Comparison of ENCODE assay signal across 14 cellular contexts in the genomic region with DNA sequence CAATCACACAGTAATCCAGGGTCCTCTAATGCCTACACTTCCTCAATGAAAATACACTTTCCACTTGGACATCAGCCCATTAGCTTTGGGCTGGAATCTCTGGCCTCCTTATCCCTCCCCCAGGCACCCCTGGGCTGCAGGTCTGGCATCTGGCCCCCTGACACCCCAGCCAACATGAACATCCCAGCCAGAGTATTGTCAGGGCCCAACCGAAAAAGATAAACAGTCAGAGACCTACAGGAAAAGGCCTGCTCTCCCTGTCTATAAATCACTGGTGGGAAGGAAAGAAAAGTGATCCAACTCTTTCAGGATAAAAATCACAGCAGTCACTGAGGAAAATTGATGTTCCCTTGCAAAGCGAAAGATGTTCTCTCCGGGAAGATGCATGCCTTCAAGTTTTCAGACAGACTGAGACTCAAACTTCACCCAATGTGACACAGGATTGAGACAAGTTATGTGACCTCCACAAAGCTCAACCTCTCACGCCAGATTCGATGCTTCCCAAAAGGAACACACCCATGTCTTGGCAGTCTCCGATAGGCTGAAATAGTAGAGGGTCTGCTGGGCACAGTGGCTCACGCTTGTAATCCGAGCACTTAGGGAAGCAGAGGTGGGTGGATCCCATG. TPM values are rescaled to one million over a fixed set of nuclear protein-coding genes. Genes with fewer than 3 reads are reported as not detected.
DNase-seq lines count a peak whose midpoint lies in the region; ATAC-seq and TF ChIP-seq lines count a peak whose summit lies in the region.
"Had no signal": no experiment of that assay in that cellular context is flagged by ENCODE, and none has a peak within 500 bp of the region (broad histone marks: within the 10 kb centered on the region; RNA-seq: fewer than 3 reads in every experiment).

No MANE protein-coding gene starts in this region.

- DNase-seq in chondrocyte (ENCODE audit: low spot score) (no peak), left lung (no peak), sigmoid colon (peak; percentile 70), posterior vena cava (ENCODE audit: low spot score) (no peak), immature natural killer cell (no peak), amygdala (lab: John Stamatoyannopoulos, UW) (no peak)
- DNase-seq: activated T-cell treated with anti-CD3 and anti-CD28 coated beads, Interleukin-2, amount 50 U/mL, for 24 hours; DMS 273 treated with DMSO at 0.1 percent for 48 hours; effector memory CD8-positive, alpha-beta T cell; NCI-H2227 treated with DMSO at 0.1 percent for 48 hours; T-cell had no signal

- H3K4me1 Mint-ChIP-seq in chondrocyte (ENCODE audit: low read depth): peaks cover 79% of the 10 kb centered on the region
- H3K4me1 Mint-ChIP-seq in immature natural killer cell: no peaks in the 10 kb centered on the region
- H3K4me1 Mint-ChIP-seq: memory B cell, T-cell had no signal

- H3K9me3 Mint-ChIP-seq in chondrocyte (ENCODE audit: low read depth): no peaks in the 10 kb centered on the region
- no peaks in the 10 kb centered on the region for H3K9me3 Mint-ChIP-seq in immature natural killer cell
- H3K9me3 Mint-ChIP-seq: activated T-cell treated with anti-CD3 and anti-CD28 coated beads, Interleukin-2, amount 50 U/mL, for 24 hours; memory B cell; T-cell had no signal

- no peaks in the 10 kb centered on the region for H3K36me3 ChIP-seq in left lung
- H3K36me3 ChIP-seq in sigmoid colon: no peaks in the 10 kb centered on the region

- TF ChIP-seq POLR2A in sigmoid colon (IDR thresholded peaks at IDR 0.05): no peak

- H3K27ac Mint-ChIP-seq in chondrocyte (ENCODE audit: unreplicated experiment) (peak overlapping the region; percentile 80), immature natural killer cell (no peak overlapping the region)
- H3K27ac Mint-ChIP-seq: activated T-cell treated with anti-CD3 and anti-CD28 coated beads, Interleukin-2, amount 50 U/mL, for 24 hours; effector memory CD8-positive, alpha-beta T cell; memory B cell; T-cell had no signal

- intact Hi-C loops in left lung (cut with DNase I): no loop called here
- intact Hi-C loops in sigmoid colon (cut with DNase I): no loop called here
- intact Hi-C loops in posterior vena cava (cut with DNase I): no loop called here

- TF ChIP-seq CTCF in C4-2B (conservative IDR thresholded peaks at IDR 0.05) (no peak), chondrocyte (IDR thresholded peaks at IDR 0.05) (no peak), left lung (IDR thresholded peaks at IDR 0.05) (no peak), sigmoid colon (IDR thresholded peaks at IDR 0.05) (no peak)

- H3K27ac ChIP-seq in C4-2B (peak overlapping the region; percentile 35), left lung (no peak overlapping the region), sigmoid colon (peak overlapping the region; percentile 23 to 69 (median 39))

- no peaks in the 10 kb centered on the region for H3K9me3 ChIP-seq in left lung
- H3K9me3 ChIP-seq in sigmoid colon: no peaks in the 10 kb centered on the region

- H3K4me1 ChIP-seq in left lung (peaks cover 0 to 22% of the 10 kb centered on the region in 2 donors), sigmoid colon (peaks cover 0 to 90% (median 56%) of the 10 kb centered on the region in 4 donors)

- H3K27me3 Mint-ChIP-seq in chondrocyte (ENCODE audit: low read depth) (no peaks in the 10 kb centered on the region), immature natural killer cell (ENCODE audit: low read depth in 3 of 3) (peaks cover 0 to 2% (median 2%) of the 10 kb centered on the region in 3 donors)
- H3K27me3 Mint-ChIP-seq: activated T-cell treated with anti-CD3 and anti-CD28 coated beads, Interleukin-2, amount 50 U/mL, for 24 hours; memory B cell had no signal

- peaks cover 2% of the 10 kb centered on the region for H3K36me3 Mint-ChIP-seq in chondrocyte (ENCODE audit: low read depth)
- no peaks in the 10 kb centered on the region for H3K36me3 Mint-ChIP-seq in immature natural killer cell
- H3K36me3 Mint-ChIP-seq: memory B cell, T-cell had no signal

- 75 to 81% methylated on average over 8 of the region's 8 CpGs for WGBS in sigmoid colon, 2 donors

- H3K27me3 ChIP-seq in left lung (no peaks in the 10 kb centered on the region), sigmoid colon (no peaks in the 10 kb centered on the region)

- no peak overlapping the region for H3K4me3 ChIP-seq in left lung
- no peak overlapping the region for H3K4me3 ChIP-seq in sigmoid colon

- peak; percentile 24 for ATAC-seq in left lung
- ATAC-seq in HG03457 (IDR thresholded peaks at IDR 0.05; ENCODE audit: unreplicated experiment): no peak
- ATAC-seq: effector memory CD8-positive, alpha-beta T cell; T-cell had no signal

- TF ChIP-seq EP300 in sigmoid colon (IDR thresholded peaks at IDR 0.05): no peak

- no peak overlapping the region for H3K4me3 Mint-ChIP-seq in chondrocyte (ENCODE audit: unreplicated experiment)
- H3K4me3 Mint-ChIP-seq in immature natural killer cell: no peak overlapping the region
- H3K4me3 Mint-ChIP-seq: activated T-cell treated with anti-CD3 and anti-CD28 coated beads, Interleukin-2, amount 50 U/mL, for 24 hours; effector memory CD8-positive, alpha-beta T cell; memory B cell; T-cell had no signal

RNA-seq across cellular contexts. Expression of a gene that starts 22.3 kb away (rescaled TPM):
- total RNA-seq in chondrocyte (74.4 to 91.0 TPM (median 86.8 TPM) in 3 replicates), left lung (10 to 100 TPM; 21.4 to 25.7 TPM), sigmoid colon (10 to 100 TPM; 17.8 to 38.8 (median 19.1) TPM), posterior vena cava (10 to 100 TPM; 40.8 to 43.7 TPM)
- polyA plus RNA-seq in sigmoid colon (1 to 10 TPM in 2 of 3 donors, under 1 TPM in 1; 0.69 to 4.3 (median 1.2) TPM), immature natural killer cell (1 to 10 TPM in 2 of 3 donors, under 1 TPM in 1; 0.05 to 1.4 (median 1.0) TPM)

Comparison
In these comparisons a context has a peak if more than half of its experiments do, and no peak if none do; other contexts are left out.
1. H3K27ac ChIP-seq: peak in C4-2B (single experiment) and sigmoid colon (4 of 4); none in left lung (0 of 2).